8 cellular contexts compared by ENCODE assay signal in the genomic region with DNA sequence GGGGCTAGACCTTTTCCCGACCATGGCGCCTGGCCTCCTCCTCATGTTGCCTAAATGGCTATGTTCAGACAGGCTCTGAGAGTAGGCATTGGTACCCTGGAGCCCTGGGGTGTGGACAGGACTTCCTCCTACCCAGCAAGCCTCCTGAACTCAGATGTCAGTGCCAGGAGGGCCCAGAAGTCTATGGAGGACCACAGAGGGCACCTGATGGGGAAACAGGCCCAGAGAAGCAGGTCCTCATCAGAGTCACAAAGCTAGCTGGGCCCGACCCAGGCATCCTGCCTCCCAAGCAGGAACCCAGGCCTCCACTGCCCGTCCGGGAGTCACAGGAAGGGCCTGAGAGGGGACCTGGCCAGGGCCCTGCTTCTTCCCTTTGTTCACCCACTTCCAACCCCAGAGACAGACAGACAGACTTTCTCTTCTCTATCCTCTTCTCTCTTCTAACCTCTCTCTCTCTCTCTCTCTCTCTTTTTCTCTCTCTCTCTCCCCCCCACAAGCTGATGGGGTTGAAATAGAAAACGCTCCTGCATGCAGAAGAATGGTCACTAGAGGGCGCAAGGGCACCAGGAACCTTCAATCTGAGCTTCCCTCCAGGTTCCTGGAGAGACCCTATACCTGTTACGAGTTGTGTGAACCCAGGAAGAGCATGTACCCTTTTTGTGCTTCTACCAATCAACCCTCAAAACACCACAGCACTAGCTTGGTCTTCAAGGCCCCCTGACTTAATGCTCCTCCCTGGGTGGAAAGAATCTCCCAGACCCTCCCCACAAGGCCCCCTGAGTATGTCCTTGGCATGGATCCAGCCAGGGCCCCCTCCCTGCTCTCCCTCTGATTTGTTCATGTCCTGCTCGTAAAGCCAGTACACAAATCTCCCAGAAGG. TPM values are rescaled to one million over a fixed set of nuclear protein-coding genes. Genes with fewer than 3 reads are reported as not detected.
DNase-seq lines count a peak whose midpoint lies in the region; ATAC-seq and TF ChIP-seq lines count a peak whose summit lies in the region.

No MANE protein-coding gene starts in this region.

- DNase-seq in BJ (ENCODE audit: low read depth): no peak
- DNase-seq in NCI-H748 treated with DMSO at 0.1 percent for 48 hours (lab: John Stamatoyannopoulos, UW): peak; percentile 63
- DNase-seq in activated CD4-positive, alpha-beta T cell treated with anti-CD3 and anti-CD28 coated beads, Interleukin-2, amount 50 U/mL, for 48 hours: peak; percentile 81 to 85
- peak; percentile 73 for DNase-seq in dedifferentiated amniotic fluid mesenchymal stem cell (ENCODE audit: extremely low spot score)
- DNase-seq in lung microvascular endothelial cell (ENCODE audit: low read depth in 2 of 2): peak; percentile 84 to 92
- DNase-seq in stimulated activated CD8-positive, alpha-beta memory T cell treated with anti-CD3 and anti-CD28 coated beads, Interleukin-15, amount 100 ng/mL, for 1 hour (ENCODE audit: low read depth): peak; percentile 65

- POLR2A ChIA-PET in BJ (lab: Charles Lee): interaction anchor here (0.6 to 0.7 kb wide), 3 partner anchors 93 to 451 kb away, joined by 3 to 6 read pairs (median 3); no protein-coding TSS in a partner anchor

- H3K36me3 ChIP-seq in BJ (ENCODE audit: control insufficient read depth, insufficient read depth, low read length): 0 out of 2 replicates have a peak, but pooled peaks cover 2% of the 10 kb centered on the region

- ATAC-seq in HG03432 (IDR thresholded peaks at IDR 0.05; ENCODE audit: unreplicated experiment): peak; percentile 32
- ATAC-seq in HG03378 (IDR thresholded peaks at IDR 0.05; ENCODE audit: unreplicated experiment): no peak

- H3K4me3 ChIP-seq in BJ (ENCODE audit: low read depth, low read length): no peak overlapping the region

- CTCF ChIA-PET in BJ (lab: Yijun Ruan, JAX): interaction anchor here (0.6 to 14.8 kb wide), 47 partner anchors 9 to 870 kb away, joined by 3 to 139 read pairs (median 4); a partner anchor contains a TSS

- TF ChIP-seq CTCF in BJ (IDR thresholded peaks at IDR 0.05; ENCODE audit: insufficient read depth, low read depth, low read length): peak; percentile 89

- H3K27me3 ChIP-seq in BJ (ENCODE audit: control insufficient read depth, insufficient read depth, low read length): no peaks in the 10 kb centered on the region

RNA-seq across cellular contexts. Expression of a gene that starts 27.1 kb away (rescaled TPM):
- 47.7 and 74.5 TPM in 2 replicates for polyA plus RNA-seq in BJ (2011; rRNA removed)
- 73.8 and 78.1 TPM in 2 replicates for polyA minus RNA-seq in BJ (2011; rRNA and poly(A)+ RNA removed)
- 72.1 and 76.8 TPM in 2 replicates for total RNA-seq in lung microvascular endothelial cell

RNA-seq across cellular contexts. Expression of a gene that starts 50.9 kb away (rescaled TPM):
- polyA plus RNA-seq in BJ (2011; rRNA removed): 0.32 and 0.64 TPM in 2 replicates
- 0.10 and 0.62 TPM in 2 replicates for polyA minus RNA-seq in BJ (2011; rRNA and poly(A)+ RNA removed)
- total RNA-seq in lung microvascular endothelial cell: 158 and 415 TPM in 2 replicates
